ENCODE assay signal across 15 cellular contexts in the genomic region with DNA sequence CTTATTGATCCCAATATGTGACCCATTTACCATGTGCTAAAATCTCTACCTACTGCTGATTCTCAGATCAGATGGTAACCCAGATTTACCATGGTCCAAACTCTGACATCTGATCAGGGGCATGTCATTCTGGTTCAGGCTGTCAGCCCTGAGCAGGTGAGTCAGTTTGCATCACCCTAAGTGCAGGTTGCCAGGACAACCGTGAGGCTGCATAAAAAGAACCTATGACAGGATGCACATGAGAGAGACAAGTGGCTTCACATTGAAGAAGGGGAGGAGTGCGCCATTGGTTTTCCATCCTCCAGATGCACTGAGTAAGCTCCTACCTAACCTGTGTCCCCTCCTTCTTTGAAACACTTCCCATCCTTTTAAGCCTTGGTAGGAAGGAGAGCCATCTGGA. TPM values are rescaled to one million over a fixed set of nuclear protein-coding genes. Genes with fewer than 3 reads are reported as not detected.
DNase-seq lines count a peak whose midpoint lies in the region; ATAC-seq and TF ChIP-seq lines count a peak whose summit lies in the region.
"Had no signal": no experiment of that assay in that cellular context is flagged by ENCODE, and none has a peak within 500 bp of the region (broad histone marks: within the 10 kb centered on the region; RNA-seq: fewer than 3 reads in every experiment).

No MANE protein-coding gene starts in this region.

- no peak overlapping the region for H3K4me3 Mint-ChIP-seq in activated naive CD4-positive, alpha-beta T cell treated with anti-CD3 and anti-CD28 coated beads for 36 hours
- H3K4me3 Mint-ChIP-seq in activated naive CD8-positive, alpha-beta T cell treated with anti-CD3 and anti-CD28 coated beads, Interleukin-2, amount 50 U/mL, for 24 hours, result no peak overlapping the region
- H3K4me3 Mint-ChIP-seq in stimulated activated effector memory CD8-positive, alpha-beta T cell treated with anti-CD3 and anti-CD28 coated beads, Interleukin-12 subunit alpha, Interleukin-12 subunit beta, amount 100 ng/mL, for 72 hours, result no peak overlapping the region
- H3K4me3 Mint-ChIP-seq: dendritic cell treated with granulocyte-macrophage colony-stimulating factor and Interleukin-4, amounts not matched to agents 40 ng/mL and 50 ng/mL, for 4 days had no signal

- H2AFZ ChIP-seq in OCI-LY7 (ENCODE audit: low read length), result no peak overlapping the region

- H3K27me3 Mint-ChIP-seq in activated naive CD4-positive, alpha-beta T cell treated with anti-CD3 and anti-CD28 coated beads for 36 hours (ENCODE audit: low read depth), result peaks cover 13% of the 10 kb centered on the region
- H3K27me3 Mint-ChIP-seq in activated naive CD8-positive, alpha-beta T cell treated with anti-CD3 and anti-CD28 coated beads, Interleukin-2, amount 50 U/mL, for 24 hours, result peaks cover 12% of the 10 kb centered on the region

- TF ChIP-seq CTCF in OCI-LY7 (conservative IDR thresholded peaks at IDR 0.05; ENCODE audit: low read length), result no peak

- no peaks in the 10 kb centered on the region for H3K4me1 ChIP-seq in OCI-LY7 (ENCODE audit: insufficient read depth, low read length, poor library complexity, severe bottlenecking)
- H3K4me1 ChIP-seq: BE2C had no signal

- H3K36me3 ChIP-seq in OCI-LY7 (ENCODE audit: insufficient read depth, low read length), result no peaks in the 10 kb centered on the region

- no peak overlapping the region for H3K4me2 ChIP-seq in OCI-LY7 (ENCODE audit: low read length)

- no peaks in the 10 kb centered on the region for H3K79me2 ChIP-seq in OCI-LY7 (ENCODE audit: insufficient read depth, low read depth, low read length)

- BruUV-seq in OCI-LY7 (replicated peaks; lab: Mats Ljungman, UMichigan), result no TSS peak

- CTCF ChIA-PET in activated naive CD4-positive, alpha-beta T cell treated with anti-CD3 and anti-CD28 coated beads for 36 hours (lab: Charles Lee), result interaction anchor here (0.7 to 1.0 kb wide), 2 partner anchors 16 to 575 kb away, joined by 3 read pairs; no protein-coding TSS in a partner anchor
- CTCF ChIA-PET in OCI-LY7 (lab: Charles Lee; ENCODE audit: unreplicated experiment), result no interaction called here

- ATAC-seq in activated naive CD8-positive, alpha-beta T cell treated with anti-CD3 and anti-CD28 coated beads, Interleukin-2, amount 50 U/mL, for 24 hours, result peak; percentile 52
- peak; percentile 83 for ATAC-seq in stimulated activated effector memory CD8-positive, alpha-beta T cell treated with anti-CD3 and anti-CD28 coated beads, Interleukin-12 subunit alpha, Interleukin-12 subunit beta, amount 100 ng/mL, for 72 hours

- H3K27ac ChIP-seq in OCI-LY7 (ENCODE audit: low read depth, low read length, poor library complexity, severe bottlenecking), result no peak overlapping the region

- intact Hi-C loops in activated naive CD4-positive, alpha-beta T cell treated with anti-CD3 and anti-CD28 coated beads for 36 hours (cut with micrococcal nuclease), result no loop called here
- intact Hi-C loops in OCI-LY7 (cut with micrococcal nuclease; ENCODE audit: unreplicated experiment), result no loop called here

- peak; percentile 68 for DNase-seq in activated naive CD4-positive, alpha-beta T cell treated with anti-CD3 and anti-CD28 coated beads for 36 hours
- DNase-seq in activated naive CD4-positive, alpha-beta T cell (lab: John Stamatoyannopoulos, UW), result no peak
- DNase-seq in NCI-H2107 treated with DMSO at 0.1 percent for 48 hours (lab: John Stamatoyannopoulos, UW; ENCODE audit: unreplicated experiment) (peak; percentile 78), SIG-M5 (lab: John Stamatoyannopoulos, UW) (no peak), OCI-LY7 (ENCODE audit: low spot score) (no peak)
- no peak for DNase-seq in activated naive CD8-positive, alpha-beta T cell treated with anti-CD3 and anti-CD28 coated beads, Interleukin-2, amount 50 U/mL, for 24 hours
- DNase-seq in stimulated activated effector memory CD8-positive, alpha-beta T cell treated with anti-CD3 and anti-CD28 coated beads, Interleukin-12 subunit alpha, Interleukin-12 subunit beta, amount 100 ng/mL, for 72 hours (ENCODE audit: low spot score in 2 of 2), result no peak
- DNase-seq: activated CD4-positive, CD25-positive, alpha-beta regulatory T cell treated with anti-CD3 and anti-CD28 coated beads, Interleukin-2, amount 50 U/mL, for 72 hours; BE2C had no signal

- no peaks in the 10 kb centered on the region for H3K9me3 ChIP-seq in OCI-LY7 (ENCODE audit: low read length)
- H3K9me3 ChIP-seq: BE2C had no signal

- no peak overlapping the region for H3K4me3 ChIP-seq in OCI-LY7 (ENCODE audit: low read depth, low read length, poor library complexity, severe bottlenecking)

- peaks cover 5% of the 10 kb centered on the region for H3K4me1 Mint-ChIP-seq in activated naive CD4-positive, alpha-beta T cell treated with anti-CD3 and anti-CD28 coated beads for 36 hours (ENCODE audit: low read depth)
- H3K4me1 Mint-ChIP-seq in activated naive CD8-positive, alpha-beta T cell treated with anti-CD3 and anti-CD28 coated beads, Interleukin-2, amount 50 U/mL, for 24 hours, result no peaks in the 10 kb centered on the region
- H3K4me1 Mint-ChIP-seq in stimulated activated effector memory CD8-positive, alpha-beta T cell treated with anti-CD3 and anti-CD28 coated beads, Interleukin-12 subunit alpha, Interleukin-12 subunit beta, amount 100 ng/mL, for 72 hours, result no peaks in the 10 kb centered on the region

- H3K9me2 ChIP-seq in OCI-LY7 (ENCODE audit: insufficient read depth, low read length), result no peaks in the 10 kb centered on the region

- H3K27ac Mint-ChIP-seq in activated naive CD4-positive, alpha-beta T cell treated with anti-CD3 and anti-CD28 coated beads for 36 hours, result no peak overlapping the region
- H3K27ac Mint-ChIP-seq in activated naive CD8-positive, alpha-beta T cell treated with anti-CD3 and anti-CD28 coated beads, Interleukin-2, amount 50 U/mL, for 24 hours, result no peak overlapping the region
- H3K27ac Mint-ChIP-seq in stimulated activated effector memory CD8-positive, alpha-beta T cell treated with anti-CD3 and anti-CD28 coated beads, Interleukin-12 subunit alpha, Interleukin-12 subunit beta, amount 100 ng/mL, for 72 hours, result no peak overlapping the region
- H3K27ac Mint-ChIP-seq: dendritic cell treated with granulocyte-macrophage colony-stimulating factor and Interleukin-4, amounts not matched to agents 40 ng/mL and 50 ng/mL, for 4 days had no signal

- POLR2A ChIA-PET in OCI-LY7 (lab: Charles Lee), result interaction anchor here (0.6 kb wide), 1 partner anchor 19 kb away, joined by 5 read pairs; no protein-coding TSS in a partner anchor

- no peaks in the 10 kb centered on the region for H3K36me3 Mint-ChIP-seq in activated naive CD4-positive, alpha-beta T cell treated with anti-CD3 and anti-CD28 coated beads for 36 hours (ENCODE audit: low read depth)
- no peaks in the 10 kb centered on the region for H3K36me3 Mint-ChIP-seq in activated naive CD8-positive, alpha-beta T cell treated with anti-CD3 and anti-CD28 coated beads, Interleukin-2, amount 50 U/mL, for 24 hours (ENCODE audit: low read depth)
- no peaks in the 10 kb centered on the region for H3K36me3 Mint-ChIP-seq in stimulated activated effector memory CD8-positive, alpha-beta T cell treated with anti-CD3 and anti-CD28 coated beads, Interleukin-12 subunit alpha, Interleukin-12 subunit beta, amount 100 ng/mL, for 72 hours

- no peaks in the 10 kb centered on the region for H3K9me3 Mint-ChIP-seq in activated naive CD4-positive, alpha-beta T cell treated with anti-CD3 and anti-CD28 coated beads for 36 hours
- H3K9me3 Mint-ChIP-seq in activated naive CD8-positive, alpha-beta T cell treated with anti-CD3 and anti-CD28 coated beads, Interleukin-2, amount 50 U/mL, for 24 hours, result no peaks in the 10 kb centered on the region
- no peaks in the 10 kb centered on the region for H3K9me3 Mint-ChIP-seq in stimulated activated effector memory CD8-positive, alpha-beta T cell treated with anti-CD3 and anti-CD28 coated beads, Interleukin-12 subunit alpha, Interleukin-12 subunit beta, amount 100 ng/mL, for 72 hours
- H3K9me3 Mint-ChIP-seq: dendritic cell treated with granulocyte-macrophage colony-stimulating factor and Interleukin-4, amounts not matched to agents 40 ng/mL and 50 ng/mL, for 4 days had no signal

- H4K20me1 ChIP-seq in OCI-LY7 (ENCODE audit: insufficient read depth, low read length), result no peaks in the 10 kb centered on the region

RNA-seq across cellular contexts. Expression of gene PRSS3, which starts 0.8 kb away (rescaled TPM):
- not detected for total RNA-seq in activated naive CD4-positive, alpha-beta T cell treated with anti-CD3 and anti-CD28 coated beads for 36 hours
- total RNA-seq in OCI-LY7 (2014; rRNA removed; shearing (Covaris generic)), result not detected in 2 replicates
- total RNA-seq in OCI-LY7 (2022), result not detected in 2 replicates
- total RNA-seq: astrocyte; H1; mononuclear cell; omental fat pad; T-helper 1 cell treated with Interleukin-12 subunit alpha and Interleukin-12 subunit beta and Interleukin-4 antibody, amounts not matched to agents 30 ng/mL and 1 ng/mL, for 36 hours had no signal

RNA-seq across cellular contexts. Expression of gene UBE2R2, which starts 22.4 kb away (rescaled TPM):
- 10 to 100 TPM; 44.2 to 46.9 TPM for total RNA-seq in activated naive CD4-positive, alpha-beta T cell treated with anti-CD3 and anti-CD28 coated beads for 36 hours
- total RNA-seq in OCI-LY7 (2014; rRNA removed; shearing (Covaris generic)), result 10.9 and 13.7 TPM in 2 replicates
- 57.3 and 57.9 TPM in 2 replicates for total RNA-seq in OCI-LY7 (2022)

Comparison
In these comparisons a context has a peak if more than half of its experiments do, and no peak if none do; other contexts are left out.
1. DNase-seq: peak in activated naive CD4-positive, alpha-beta T cell treated with anti-CD3 and anti-CD28 coated beads for 36 hours (single experiment) and NCI-H2107 treated with DMSO at 0.1 percent for 48 hours (single experiment); none in activated naive CD4-positive, alpha-beta T cell (0 of 4), activated naive CD8-positive, alpha-beta T cell treated with anti-CD3 and anti-CD28 coated beads, Interleukin-2, amount 50 U/mL, for 24 hours (single experiment), stimulated activated effector memory CD8-positive, alpha-beta T cell treated with anti-CD3 and anti-CD28 coated beads, Interleukin-12 subunit alpha, Interleukin-12 subunit beta, amount 100 ng/mL, for 72 hours (0 of 2), SIG-M5 (single experiment) and OCI-LY7 (single experiment).